In genomic region chr11:2432171-2432621, GRCh38 we compare ENCODE assay signal across 36 cellular contexts. TPM values are rescaled to one million over a fixed set of nuclear protein-coding genes. Genes with fewer than 3 reads are reported as not detected.
"Had no signal": no experiment of that assay in that cellular context is flagged by ENCODE, and none has a peak within 500 bp of the region (broad histone marks: within the 10 kb centered on the region; RNA-seq: fewer than 3 reads in every experiment).

No MANE protein-coding gene starts in this region.

- H3K4me1 Mint-ChIP-seq: activated B cell treated with CpG ODN at 0.5 μM for 24 hours; activated CD8-positive, alpha-beta memory T cell treated with anti-CD3 and anti-CD28 coated beads, Interleukin-2, amount 10 ng/mL, durations not matched to agents 7 days and 5 days; activated naive CD4-positive, alpha-beta T cell treated with anti-CD3 and anti-CD28 coated beads, Interleukin-2, amount 50 U/mL, for 24 hours; activated naive CD8-positive, alpha-beta T cell treated with anti-CD3 and anti-CD28 coated beads, Interleukin-2, amount 50 U/mL, for 24 hours; central memory CD8-positive, alpha-beta T cell; stimulated activated naive CD8-positive, alpha-beta T cell treated with anti-CD3 and anti-CD28 coated beads, Interleukin-15, amount 100 ng/mL, for 72 hours had no signal

- H3K27ac Mint-ChIP-seq: activated B cell treated with CpG ODN at 0.5 μM for 24 hours; activated CD8-positive, alpha-beta memory T cell treated with anti-CD3 and anti-CD28 coated beads, Interleukin-2, amount 10 ng/mL, durations not matched to agents 7 days and 5 days; activated CD8-positive, alpha-beta T cell treated with anti-CD3 and anti-CD28 coated beads, Interleukin-2, amount 10 ng/mL, durations not matched to agents 7 days and 5 days; activated naive CD4-positive, alpha-beta T cell treated with anti-CD3 and anti-CD28 coated beads, Interleukin-2, amount 50 U/mL, for 24 hours; activated naive CD8-positive, alpha-beta T cell treated with anti-CD3 and anti-CD28 coated beads, Interleukin-2, amount 50 U/mL, for 24 hours; activated T-helper 2 cell treated with anti-CD3 and anti-CD28 coated beads, Interferon-gamma antibody, Interleukin-2, Interleukin-4, amounts not matched to agents 10 μg/mL and 5 μg/mL and 100 μg/mL, durations not matched to agents 14 hours and 24 hours and 36 hours; T-helper 2 cell treated with Interferon-gamma antibody and Interleukin-4, amounts not matched to agents 5 μg/mL and 100 μg/mL, for 36 hours had no signal

- H3K4me2 ChIP-seq: hepatocyte had no signal

- H3K4me1 ChIP-seq: breast epithelium, gastrocnemius medialis, pancreas, upper lobe of left lung had no signal

- H3K9me3 ChIP-seq: breast epithelium, esophagus squamous epithelium, gastrocnemius medialis, mucosa of descending colon, pancreas, thyroid gland, upper lobe of left lung had no signal

- ATAC-seq: activated CD8-positive, alpha-beta memory T cell treated with anti-CD3 and anti-CD28 coated beads, Interleukin-2, amount 10 ng/mL, durations not matched to agents 7 days and 5 days; activated CD8-positive, alpha-beta T cell treated with anti-CD3 and anti-CD28 coated beads, Interleukin-2, amount 10 ng/mL, durations not matched to agents 7 days and 5 days; activated naive CD8-positive, alpha-beta T cell treated with anti-CD3 and anti-CD28 coated beads, Interleukin-2, amount 50 U/mL, for 24 hours; gastrocnemius medialis; left colon; mucosa of descending colon; pancreas; sciatic nerve; stimulated activated effector memory CD8-positive, alpha-beta T cell treated with anti-CD3 and anti-CD28 coated beads, Interleukin-12 subunit alpha, Interleukin-12 subunit beta, amount 100 ng/mL, for 72 hours; stimulated activated naive CD8-positive, alpha-beta T cell treated with anti-CD3 and anti-CD28 coated beads, Interleukin-15, amount 100 ng/mL, for 72 hours had no signal

- DNase-seq: activated CD8-positive, alpha-beta memory T cell treated with anti-CD3 and anti-CD28 coated beads, Interleukin-2, amount 10 ng/mL, durations not matched to agents 7 days and 5 days; activated CD8-positive, alpha-beta T cell treated with anti-CD3 and anti-CD28 coated beads, Interleukin-2, amount 10 ng/mL, durations not matched to agents 7 days and 5 days; activated naive CD8-positive, alpha-beta T cell treated with anti-CD3 and anti-CD28 coated beads, Interleukin-2, amount 50 U/mL, for 24 hours; activated T-cell treated with anti-CD3 and anti-CD28 coated beads, Interleukin-2, amount 50 U/mL, for 48 hours; amygdala; dermis blood vessel endothelial cell; effector CD8-positive, alpha-beta T cell; esophagus squamous epithelium; gastrocnemius medialis; islet precursor cell; left colon; nucleus accumbens; stimulated activated CD4-positive, alpha-beta T cell treated with anti-CD3 and anti-CD28 coated beads, Interleukin-4, amount 100 ng/mL, for 24 hours; stimulated activated naive CD8-positive, alpha-beta T cell treated with anti-CD3 and anti-CD28 coated beads, Interleukin-15, amount 100 ng/mL, for 72 hours; thyroid gland had no signal

- H3K4me3 ChIP-seq: breast epithelium, esophagus squamous epithelium, gastrocnemius medialis, hepatocyte, mucosa of descending colon, pancreas, skin epidermis, thyroid gland, upper lobe of left lung had no signal

- H3K27ac ChIP-seq: breast epithelium, epithelial cell of prostate, esophagus squamous epithelium, gastrocnemius medialis, hepatocyte, pancreas, skin epidermis, thyroid gland, upper lobe of left lung had no signal

- H3K27me3 Mint-ChIP-seq: activated B cell treated with CpG ODN at 0.5 μM for 24 hours; activated CD8-positive, alpha-beta memory T cell treated with anti-CD3 and anti-CD28 coated beads, Interleukin-2, amount 10 ng/mL, durations not matched to agents 7 days and 5 days; activated naive CD4-positive, alpha-beta T cell treated with anti-CD3 and anti-CD28 coated beads, Interleukin-2, amount 50 U/mL, for 24 hours; activated naive CD8-positive, alpha-beta T cell treated with anti-CD3 and anti-CD28 coated beads, Interleukin-2, amount 50 U/mL, for 24 hours; central memory CD8-positive, alpha-beta T cell; stimulated activated naive CD8-positive, alpha-beta T cell treated with anti-CD3 and anti-CD28 coated beads, Interleukin-15, amount 100 ng/mL, for 72 hours had no signal

- H3K36me3 ChIP-seq: breast epithelium, esophagus squamous epithelium, gastrocnemius medialis, pancreas, thyroid gland, upper lobe of left lung had no signal

- FAIRE-seq: colon, endometrium, pancreas had no signal

- H2AFZ ChIP-seq: hepatocyte had no signal

- H3K9me3 Mint-ChIP-seq: activated B cell treated with CpG ODN at 0.5 μM for 24 hours; activated naive CD4-positive, alpha-beta T cell treated with anti-CD3 and anti-CD28 coated beads, Interleukin-2, amount 50 U/mL, for 24 hours; activated naive CD8-positive, alpha-beta T cell treated with anti-CD3 and anti-CD28 coated beads, Interleukin-2, amount 50 U/mL, for 24 hours; activated T-helper 2 cell treated with anti-CD3 and anti-CD28 coated beads, Interferon-gamma antibody, Interleukin-2, Interleukin-4, amounts not matched to agents 10 μg/mL and 5 μg/mL and 100 μg/mL, durations not matched to agents 14 hours and 24 hours and 36 hours; central memory CD8-positive, alpha-beta T cell; stimulated activated effector memory CD8-positive, alpha-beta T cell treated with anti-CD3 and anti-CD28 coated beads, Interleukin-12 subunit alpha, Interleukin-12 subunit beta, amount 100 ng/mL, for 72 hours; stimulated activated naive CD8-positive, alpha-beta T cell treated with anti-CD3 and anti-CD28 coated beads, Interleukin-15, amount 100 ng/mL, for 72 hours; T-helper 2 cell treated with Interferon-gamma antibody and Interleukin-4, amounts not matched to agents 5 μg/mL and 100 μg/mL, for 36 hours had no signal

- H3K36me3 Mint-ChIP-seq: activated CD8-positive, alpha-beta memory T cell treated with anti-CD3 and anti-CD28 coated beads, Interleukin-2, amount 10 ng/mL, durations not matched to agents 7 days and 5 days; activated naive CD4-positive, alpha-beta T cell treated with anti-CD3 and anti-CD28 coated beads, Interleukin-2, amount 50 U/mL, for 24 hours; stimulated activated effector memory CD8-positive, alpha-beta T cell treated with anti-CD3 and anti-CD28 coated beads, Interleukin-12 subunit alpha, Interleukin-12 subunit beta, amount 100 ng/mL, for 72 hours had no signal

- H3K4me3 Mint-ChIP-seq: activated B cell treated with CpG ODN at 0.5 μM for 24 hours; activated CD8-positive, alpha-beta memory T cell treated with anti-CD3 and anti-CD28 coated beads, Interleukin-2, amount 10 ng/mL, durations not matched to agents 7 days and 5 days; activated CD8-positive, alpha-beta T cell treated with anti-CD3 and anti-CD28 coated beads, Interleukin-2, amount 10 ng/mL, durations not matched to agents 7 days and 5 days; activated naive CD4-positive, alpha-beta T cell treated with anti-CD3 and anti-CD28 coated beads, Interleukin-2, amount 50 U/mL, for 24 hours; activated naive CD8-positive, alpha-beta T cell treated with anti-CD3 and anti-CD28 coated beads, Interleukin-2, amount 50 U/mL, for 24 hours; central memory CD8-positive, alpha-beta T cell; stimulated activated effector memory CD8-positive, alpha-beta T cell treated with anti-CD3 and anti-CD28 coated beads, Interleukin-12 subunit alpha, Interleukin-12 subunit beta, amount 100 ng/mL, for 72 hours; stimulated activated naive CD8-positive, alpha-beta T cell treated with anti-CD3 and anti-CD28 coated beads, Interleukin-15, amount 100 ng/mL, for 72 hours; T-helper 2 cell treated with Interferon-gamma antibody and Interleukin-4, amounts not matched to agents 5 μg/mL and 100 μg/mL, for 36 hours had no signal

- H3K27me3 ChIP-seq: hepatocyte, pancreas, thyroid gland, upper lobe of left lung had no signal

- H3K79me2 ChIP-seq: hepatocyte had no signal

RNA-seq across cellular contexts. Expression of gene TRPM5, which starts 12.1 kb away (rescaled TPM):
- total RNA-seq: activated B cell treated with CpG ODN at 0.5 μM for 24 hours; activated CD8-positive, alpha-beta memory T cell treated with anti-CD3 and anti-CD28 coated beads, Interleukin-2, amount 10 ng/mL, durations not matched to agents 7 days and 5 days; activated CD8-positive, alpha-beta T cell treated with anti-CD3 and anti-CD28 coated beads, Interleukin-2, amount 10 ng/mL, durations not matched to agents 7 days and 5 days; activated T-helper 2 cell treated with anti-CD3 and anti-CD28 coated beads, Interferon-gamma antibody, Interleukin-2, Interleukin-4, amounts not matched to agents 10 μg/mL and 5 μg/mL and 100 μg/mL, durations not matched to agents 14 hours and 24 hours and 36 hours; breast epithelium; dermis blood vessel endothelial cell; esophagus squamous epithelium; gastrocnemius medialis; lung microvascular endothelial cell; mesenteric fat pad; myocyte; pulmonary artery endothelial cell; sciatic nerve; upper lobe of left lung had no signal
- polyA plus RNA-seq: neural cell had no signal

RNA-seq across cellular contexts. Expression of gene KCNQ1, which starts 12.6 kb away (rescaled TPM):
- total RNA-seq: lung microvascular endothelial cell had no signal
- polyA plus RNA-seq: neural cell had no signal
